1 cellular context compared by ENCODE assay signal in the genomic region with DNA sequence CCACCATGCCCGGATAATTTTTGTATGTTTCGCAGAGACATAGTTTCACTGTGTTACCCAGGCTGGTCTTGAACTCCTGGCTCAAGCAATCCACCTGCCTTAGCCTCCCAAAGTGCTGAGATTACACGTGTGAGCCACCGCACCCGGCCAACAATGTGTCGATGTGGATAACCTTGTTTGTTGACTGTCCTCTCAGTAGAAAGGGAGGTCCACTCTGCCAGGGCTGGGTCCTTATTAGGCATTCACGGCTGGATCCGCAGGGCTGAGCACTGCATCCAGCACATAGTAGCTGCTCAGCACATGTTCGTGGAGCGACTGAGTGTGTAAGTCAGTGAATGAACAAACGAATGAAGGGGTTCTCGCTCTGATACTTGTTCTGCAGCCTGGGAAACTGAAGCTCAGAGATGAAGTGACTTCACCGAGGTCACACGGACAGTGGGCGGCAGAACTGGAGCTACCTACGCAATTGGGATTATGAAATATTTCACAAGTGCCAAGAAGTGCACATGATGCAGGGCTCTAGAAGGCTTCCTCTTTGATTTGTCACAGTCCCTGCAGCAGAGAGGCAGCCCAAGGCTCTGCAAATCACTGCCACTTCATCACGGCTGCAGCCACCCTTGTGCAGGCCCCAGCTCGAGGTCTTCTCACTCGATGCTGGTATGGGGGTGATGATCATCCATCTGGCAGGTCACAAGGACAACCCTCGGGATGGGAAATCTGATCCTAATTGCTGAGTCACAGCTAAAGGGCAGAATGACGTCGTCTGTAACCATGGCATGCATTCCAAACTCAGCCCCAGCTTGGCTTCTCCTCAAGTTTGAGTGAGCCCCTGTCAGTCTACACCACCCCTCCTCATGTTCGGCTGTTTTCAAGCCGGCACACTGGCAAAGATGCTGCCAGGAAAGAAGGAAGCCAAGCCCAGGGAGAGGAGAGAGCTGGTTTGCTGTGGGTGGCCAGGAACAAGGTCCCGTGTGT.
TF ChIP-seq lines count a peak whose summit lies in the region.

No MANE protein-coding gene starts in this region.

TF ChIP-seq in HepG2, 621 proteins besides CTCF, POLR2A, EP300 and RAD21 (continues in another document):
- TF ChIP-seq HMGA1 (CRISPR knock-in tag; conservative IDR thresholded peaks at IDR 0.05) (no peak), ZFP36 (IDR thresholded peaks at IDR 0.05; ENCODE audit: borderline replicate concordance, low read depth, low read length, partially characterized antibody) (no peak), ARHGAP35 (CRISPR knock-in tag; IDR thresholded peaks at IDR 0.05; ENCODE audit: borderline replicate concordance) (no peak), TGIF2 (CRISPR knock-in tag; IDR thresholded peaks at IDR 0.05) (peak; percentile 81; the same call in 1 of the 2 replicates), JDP2 (CRISPR knock-in tag; IDR thresholded peaks at IDR 0.05; ENCODE audit: borderline replicate concordance) (no peak), HMG20B (CRISPR knock-in tag; conservative IDR thresholded peaks at IDR 0.05) (no peak), THAP11 (CRISPR knock-in tag; IDR thresholded peaks at IDR 0.05) (peak; percentile 45; the same call in 1 of the 2 replicates), RARG (CRISPR knock-in tag; IDR thresholded peaks at IDR 0.05; ENCODE audit: low read depth) (no peak), ZNF10 (CRISPR knock-in tag; IDR thresholded peaks at IDR 0.05; ENCODE audit: borderline replicate concordance, low read depth) (no peak), ZSCAN20 (CRISPR knock-in tag; IDR thresholded peaks at IDR 0.05; ENCODE audit: borderline replicate concordance) (no peak), KLF15 (CRISPR knock-in tag; IDR thresholded peaks at IDR 0.05; ENCODE audit: borderline replicate concordance) (no peak), SALL2 (CRISPR knock-in tag; IDR thresholded peaks at IDR 0.05) (peak; percentile 74; the same call in 1 of the 2 replicates), ZBTB20 (CRISPR knock-in tag; IDR thresholded peaks at IDR 0.05; ENCODE audit: borderline replicate concordance, low read depth) (no peak), ZNF549 (CRISPR knock-in tag; IDR thresholded peaks at IDR 0.05) (no peak), ZNF224 (CRISPR knock-in tag; IDR thresholded peaks at IDR 0.05) (0 out of 2 replicates have a peak, but pooled peaks have one; percentile 73), NFE2 (CRISPR knock-in tag; IDR thresholded peaks at IDR 0.05) (peak; percentile 97), AHR (CRISPR knock-in tag; IDR thresholded peaks at IDR 0.05) (no peak), HOXA3 (CRISPR knock-in tag; IDR thresholded peaks at IDR 0.05) (peak; percentile 79; the same call in 1 of the 2 replicates), GFI1 (CRISPR knock-in tag; IDR thresholded peaks at IDR 0.05; ENCODE audit: borderline replicate concordance) (peak; percentile 88), NCOA2 (CRISPR knock-in tag; IDR thresholded peaks at IDR 0.05) (peak; percentile 44), POLR2AphosphoS2 (IDR thresholded peaks at IDR 0.05; ENCODE audit: low read depth, low read length) (no peak), ZNF720 (CRISPR knock-in tag; IDR thresholded peaks at IDR 0.05) (peak; percentile 20; the same call in 1 of the 2 replicates), FLYWCH1 (CRISPR knock-in tag; IDR thresholded peaks at IDR 0.05) (no peak), DMAP1 (CRISPR knock-in tag; IDR thresholded peaks at IDR 0.05) (peak; percentile 51; the same call in 1 of the 2 replicates), SIX1 (CRISPR knock-in tag; IDR thresholded peaks at IDR 0.05; ENCODE audit: borderline replicate concordance) (peak; percentile 86), GATAD1 (CRISPR knock-in tag; IDR thresholded peaks at IDR 0.05) (peak; percentile 49; the same call in 1 of the 2 replicates), HOXD1 (CRISPR knock-in tag; IDR thresholded peaks at IDR 0.05) (0 out of 2 replicates have a peak, but pooled peaks have one; percentile 62)
- TF ChIP-seq, protein P1, sequence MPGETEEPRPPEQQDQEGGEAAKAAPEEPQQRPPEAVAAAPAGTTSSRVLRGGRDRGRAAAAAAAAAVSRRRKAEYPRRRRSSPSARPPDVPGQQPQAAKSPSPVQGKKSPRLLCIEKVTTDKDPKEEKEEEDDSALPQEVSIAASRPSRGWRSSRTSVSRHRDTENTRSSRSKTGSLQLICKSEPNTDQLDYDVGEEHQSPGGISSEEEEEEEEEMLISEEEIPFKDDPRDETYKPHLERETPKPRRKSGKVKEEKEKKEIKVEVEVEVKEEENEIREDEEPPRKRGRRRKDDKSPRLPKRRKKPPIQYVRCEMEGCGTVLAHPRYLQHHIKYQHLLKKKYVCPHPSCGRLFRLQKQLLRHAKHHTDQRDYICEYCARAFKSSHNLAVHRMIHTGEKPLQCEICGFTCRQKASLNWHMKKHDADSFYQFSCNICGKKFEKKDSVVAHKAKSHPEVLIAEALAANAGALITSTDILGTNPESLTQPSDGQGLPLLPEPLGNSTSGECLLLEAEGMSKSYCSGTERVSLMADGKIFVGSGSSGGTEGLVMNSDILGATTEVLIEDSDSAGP (CRISPR knock-in tag; IDR thresholded peaks at IDR 0.05; ENCODE audit: borderline replicate concordance) = peak; percentile 68; the same call in 1 of the 2 replicates
- TF ChIP-seq, protein P2, sequence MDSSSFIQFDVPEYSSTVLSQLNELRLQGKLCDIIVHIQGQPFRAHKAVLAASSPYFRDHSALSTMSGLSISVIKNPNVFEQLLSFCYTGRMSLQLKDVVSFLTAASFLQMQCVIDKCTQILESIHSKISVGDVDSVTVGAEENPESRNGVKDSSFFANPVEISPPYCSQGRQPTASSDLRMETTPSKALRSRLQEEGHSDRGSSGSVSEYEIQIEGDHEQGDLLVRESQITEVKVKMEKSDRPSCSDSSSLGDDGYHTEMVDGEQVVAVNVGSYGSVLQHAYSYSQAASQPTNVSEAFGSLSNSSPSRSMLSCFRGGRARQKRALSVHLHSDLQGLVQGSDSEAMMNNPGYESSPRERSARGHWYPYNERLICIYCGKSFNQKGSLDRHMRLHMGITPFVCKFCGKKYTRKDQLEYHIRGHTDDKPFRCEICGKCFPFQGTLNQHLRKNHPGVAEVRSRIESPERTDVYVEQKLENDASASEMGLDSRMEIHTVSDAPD (CRISPR knock-in tag; IDR thresholded peaks at IDR 0.05) = 0 out of 2 replicates have a peak, but pooled peaks have one; percentile 64
- TF ChIP-seq, protein P3, sequence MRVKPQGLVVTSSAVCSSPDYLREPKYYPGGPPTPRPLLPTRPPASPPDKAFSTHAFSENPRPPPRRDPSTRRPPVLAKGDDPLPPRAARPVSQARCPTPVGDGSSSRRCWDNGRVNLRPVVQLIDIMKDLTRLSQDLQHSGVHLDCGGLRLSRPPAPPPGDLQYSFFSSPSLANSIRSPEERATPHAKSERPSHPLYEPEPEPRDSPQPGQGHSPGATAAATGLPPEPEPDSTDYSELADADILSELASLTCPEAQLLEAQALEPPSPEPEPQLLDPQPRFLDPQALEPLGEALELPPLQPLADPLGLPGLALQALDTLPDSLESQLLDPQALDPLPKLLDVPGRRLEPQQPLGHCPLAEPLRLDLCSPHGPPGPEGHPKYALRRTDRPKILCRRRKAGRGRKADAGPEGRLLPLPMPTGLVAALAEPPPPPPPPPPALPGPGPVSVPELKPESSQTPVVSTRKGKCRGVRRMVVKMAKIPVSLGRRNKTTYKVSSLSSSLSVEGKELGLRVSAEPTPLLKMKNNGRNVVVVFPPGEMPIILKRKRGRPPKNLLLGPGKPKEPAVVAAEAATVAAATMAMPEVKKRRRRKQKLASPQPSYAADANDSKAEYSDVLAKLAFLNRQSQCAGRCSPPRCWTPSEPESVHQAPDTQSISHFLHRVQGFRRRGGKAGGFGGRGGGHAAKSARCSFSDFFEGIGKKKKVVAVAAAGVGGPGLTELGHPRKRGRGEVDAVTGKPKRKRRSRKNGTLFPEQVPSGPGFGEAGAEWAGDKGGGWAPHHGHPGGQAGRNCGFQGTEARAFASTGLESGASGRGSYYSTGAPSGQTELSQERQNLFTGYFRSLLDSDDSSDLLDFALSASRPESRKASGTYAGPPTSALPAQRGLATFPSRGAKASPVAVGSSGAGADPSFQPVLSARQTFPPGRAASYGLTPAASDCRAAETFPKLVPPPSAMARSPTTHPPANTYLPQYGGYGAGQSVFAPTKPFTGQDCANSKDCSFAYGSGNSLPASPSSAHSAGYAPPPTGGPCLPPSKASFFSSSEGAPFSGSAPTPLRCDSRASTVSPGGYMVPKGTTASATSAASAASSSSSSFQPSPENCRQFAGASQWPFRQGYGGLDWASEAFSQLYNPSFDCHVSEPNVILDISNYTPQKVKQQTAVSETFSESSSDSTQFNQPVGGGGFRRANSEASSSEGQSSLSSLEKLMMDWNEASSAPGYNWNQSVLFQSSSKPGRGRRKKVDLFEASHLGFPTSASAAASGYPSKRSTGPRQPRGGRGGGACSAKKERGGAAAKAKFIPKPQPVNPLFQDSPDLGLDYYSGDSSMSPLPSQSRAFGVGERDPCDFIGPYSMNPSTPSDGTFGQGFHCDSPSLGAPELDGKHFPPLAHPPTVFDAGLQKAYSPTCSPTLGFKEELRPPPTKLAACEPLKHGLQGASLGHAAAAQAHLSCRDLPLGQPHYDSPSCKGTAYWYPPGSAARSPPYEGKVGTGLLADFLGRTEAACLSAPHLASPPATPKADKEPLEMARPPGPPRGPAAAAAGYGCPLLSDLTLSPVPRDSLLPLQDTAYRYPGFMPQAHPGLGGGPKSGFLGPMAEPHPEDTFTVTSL (CRISPR knock-in tag; IDR thresholded peaks at IDR 0.05; ENCODE audit: borderline replicate concordance) = no peak
- TF ChIP-seq, protein P4, sequence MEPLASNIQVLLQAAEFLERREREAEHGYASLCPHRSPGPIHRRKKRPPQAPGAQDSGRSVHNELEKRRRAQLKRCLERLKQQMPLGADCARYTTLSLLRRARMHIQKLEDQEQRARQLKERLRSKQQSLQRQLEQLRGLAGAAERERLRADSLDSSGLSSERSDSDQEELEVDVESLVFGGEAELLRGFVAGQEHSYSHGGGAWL (CRISPR knock-in tag; IDR thresholded peaks at IDR 0.05) = 0 out of 2 replicates have a peak, but pooled peaks have one; percentile 63
- TF ChIP-seq, protein P5, sequence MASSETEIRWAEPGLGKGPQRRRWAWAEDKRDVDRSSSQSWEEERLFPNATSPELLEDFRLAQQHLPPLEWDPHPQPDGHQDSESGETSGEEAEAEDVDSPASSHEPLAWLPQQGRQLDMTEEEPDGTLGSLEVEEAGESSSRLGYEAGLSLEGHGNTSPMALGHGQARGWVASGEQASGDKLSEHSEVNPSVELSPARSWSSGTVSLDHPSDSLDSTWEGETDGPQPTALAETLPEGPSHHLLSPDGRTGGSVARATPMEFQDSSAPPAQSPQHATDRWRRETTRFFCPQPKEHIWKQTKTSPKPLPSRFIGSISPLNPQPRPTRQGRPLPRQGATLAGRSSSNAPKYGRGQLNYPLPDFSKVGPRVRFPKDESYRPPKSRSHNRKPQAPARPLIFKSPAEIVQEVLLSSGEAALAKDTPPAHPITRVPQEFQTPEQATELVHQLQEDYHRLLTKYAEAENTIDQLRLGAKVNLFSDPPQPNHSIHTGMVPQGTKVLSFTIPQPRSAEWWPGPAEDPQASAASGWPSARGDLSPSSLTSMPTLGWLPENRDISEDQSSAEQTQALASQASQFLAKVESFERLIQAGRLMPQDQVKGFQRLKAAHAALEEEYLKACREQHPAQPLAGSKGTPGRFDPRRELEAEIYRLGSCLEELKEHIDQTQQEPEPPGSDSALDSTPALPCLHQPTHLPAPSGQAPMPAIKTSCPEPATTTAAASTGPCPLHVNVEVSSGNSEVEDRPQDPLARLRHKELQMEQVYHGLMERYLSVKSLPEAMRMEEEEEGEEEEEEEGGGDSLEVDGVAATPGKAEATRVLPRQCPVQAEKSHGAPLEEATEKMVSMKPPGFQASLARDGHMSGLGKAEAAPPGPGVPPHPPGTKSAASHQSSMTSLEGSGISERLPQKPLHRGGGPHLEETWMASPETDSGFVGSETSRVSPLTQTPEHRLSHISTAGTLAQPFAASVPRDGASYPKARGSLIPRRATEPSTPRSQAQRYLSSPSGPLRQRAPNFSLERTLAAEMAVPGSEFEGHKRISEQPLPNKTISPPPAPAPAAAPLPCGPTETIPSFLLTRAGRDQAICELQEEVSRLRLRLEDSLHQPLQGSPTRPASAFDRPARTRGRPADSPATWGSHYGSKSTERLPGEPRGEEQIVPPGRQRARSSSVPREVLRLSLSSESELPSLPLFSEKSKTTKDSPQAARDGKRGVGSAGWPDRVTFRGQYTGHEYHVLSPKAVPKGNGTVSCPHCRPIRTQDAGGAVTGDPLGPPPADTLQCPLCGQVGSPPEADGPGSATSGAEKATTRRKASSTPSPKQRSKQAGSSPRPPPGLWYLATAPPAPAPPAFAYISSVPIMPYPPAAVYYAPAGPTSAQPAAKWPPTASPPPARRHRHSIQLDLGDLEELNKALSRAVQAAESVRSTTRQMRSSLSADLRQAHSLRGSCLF (CRISPR knock-in tag; IDR thresholded peaks at IDR 0.05; ENCODE audit: borderline replicate concordance) = no peak
- TF ChIP-seq, protein P6, sequence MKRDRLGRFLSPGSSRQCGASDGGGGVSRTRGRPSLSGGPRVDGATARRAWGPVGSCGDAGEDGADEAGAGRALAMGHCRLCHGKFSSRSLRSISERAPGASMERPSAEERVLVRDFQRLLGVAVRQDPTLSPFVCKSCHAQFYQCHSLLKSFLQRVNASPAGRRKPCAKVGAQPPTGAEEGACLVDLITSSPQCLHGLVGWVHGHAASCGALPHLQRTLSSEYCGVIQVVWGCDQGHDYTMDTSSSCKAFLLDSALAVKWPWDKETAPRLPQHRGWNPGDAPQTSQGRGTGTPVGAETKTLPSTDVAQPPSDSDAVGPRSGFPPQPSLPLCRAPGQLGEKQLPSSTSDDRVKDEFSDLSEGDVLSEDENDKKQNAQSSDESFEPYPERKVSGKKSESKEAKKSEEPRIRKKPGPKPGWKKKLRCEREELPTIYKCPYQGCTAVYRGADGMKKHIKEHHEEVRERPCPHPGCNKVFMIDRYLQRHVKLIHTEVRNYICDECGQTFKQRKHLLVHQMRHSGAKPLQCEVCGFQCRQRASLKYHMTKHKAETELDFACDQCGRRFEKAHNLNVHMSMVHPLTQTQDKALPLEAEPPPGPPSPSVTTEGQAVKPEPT (CRISPR knock-in tag; IDR thresholded peaks at IDR 0.05; ENCODE audit: low read depth) = no peak
- TF ChIP-seq, protein P7, sequence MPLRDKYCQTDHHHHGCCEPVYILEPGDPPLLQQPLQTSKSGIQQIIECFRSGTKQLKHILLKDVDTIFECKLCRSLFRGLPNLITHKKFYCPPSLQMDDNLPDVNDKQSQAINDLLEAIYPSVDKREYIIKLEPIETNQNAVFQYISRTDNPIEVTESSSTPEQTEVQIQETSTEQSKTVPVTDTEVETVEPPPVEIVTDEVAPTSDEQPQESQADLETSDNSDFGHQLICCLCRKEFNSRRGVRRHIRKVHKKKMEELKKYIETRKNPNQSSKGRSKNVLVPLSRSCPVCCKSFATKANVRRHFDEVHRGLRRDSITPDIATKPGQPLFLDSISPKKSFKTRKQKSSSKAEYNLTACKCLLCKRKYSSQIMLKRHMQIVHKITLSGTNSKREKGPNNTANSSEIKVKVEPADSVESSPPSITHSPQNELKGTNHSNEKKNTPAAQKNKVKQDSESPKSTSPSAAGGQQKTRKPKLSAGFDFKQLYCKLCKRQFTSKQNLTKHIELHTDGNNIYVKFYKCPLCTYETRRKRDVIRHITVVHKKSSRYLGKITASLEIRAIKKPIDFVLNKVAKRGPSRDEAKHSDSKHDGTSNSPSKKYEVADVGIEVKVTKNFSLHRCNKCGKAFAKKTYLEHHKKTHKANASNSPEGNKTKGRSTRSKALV (CRISPR knock-in tag; IDR thresholded peaks at IDR 0.05) = peak; percentile 69; the same call in 1 of the 2 replicates
- TF ChIP-seq, protein P8, sequence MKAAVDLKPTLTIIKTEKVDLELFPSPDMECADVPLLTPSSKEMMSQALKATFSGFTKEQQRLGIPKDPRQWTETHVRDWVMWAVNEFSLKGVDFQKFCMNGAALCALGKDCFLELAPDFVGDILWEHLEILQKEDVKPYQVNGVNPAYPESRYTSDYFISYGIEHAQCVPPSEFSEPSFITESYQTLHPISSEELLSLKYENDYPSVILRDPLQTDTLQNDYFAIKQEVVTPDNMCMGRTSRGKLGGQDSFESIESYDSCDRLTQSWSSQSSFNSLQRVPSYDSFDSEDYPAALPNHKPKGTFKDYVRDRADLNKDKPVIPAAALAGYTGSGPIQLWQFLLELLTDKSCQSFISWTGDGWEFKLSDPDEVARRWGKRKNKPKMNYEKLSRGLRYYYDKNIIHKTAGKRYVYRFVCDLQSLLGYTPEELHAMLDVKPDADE (CRISPR knock-in tag; IDR thresholded peaks at IDR 0.05) = no peak
